In the genomic region with DNA sequence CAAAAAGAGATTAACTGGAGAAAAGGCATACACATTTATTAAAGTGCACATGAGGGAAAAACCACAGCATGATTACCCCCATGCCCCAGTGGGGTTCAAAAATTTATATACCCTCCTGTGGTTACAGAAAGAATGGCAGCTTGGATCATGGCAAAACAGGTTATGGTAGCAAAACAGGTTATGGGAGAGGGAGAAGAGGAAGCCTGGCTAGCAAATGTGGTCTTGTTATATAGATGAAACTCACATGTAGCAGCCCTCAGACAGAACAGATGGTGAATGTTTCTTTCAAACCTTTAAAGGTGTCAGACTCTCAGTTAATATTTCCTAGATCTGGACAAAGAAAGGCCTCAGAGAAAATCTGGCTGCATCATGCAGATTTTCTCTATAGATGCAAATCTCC, we compare ENCODE assay signal across 1 cellular context.
TF ChIP-seq lines count a peak whose summit lies in the region.

No MANE protein-coding gene starts in this region.

TF ChIP-seq in GM12878, 131 proteins besides CTCF, POLR2A, EP300 and RAD21 (continued from another document):
- TF ChIP-seq ZBTB4 (CRISPR knock-in tag; IDR thresholded peaks at IDR 0.05) (no peak), PAX8 (IDR thresholded peaks at IDR 0.05) (no peak), IKZF2 (IDR thresholded peaks at IDR 0.05) (peak in 1 of 2 experiments; percentile 25; a peak in 2 of 4 replicates), MTA2 (IDR thresholded peaks at IDR 0.05; ENCODE audit: low read depth) (peak; percentile 35; the same call in 1 of the 2 replicates)
TF ChIP-seq in GM12878: peak in this region for 3.
